Comparison of ENCODE assay signal across 12 cellular contexts in the genomic region with DNA sequence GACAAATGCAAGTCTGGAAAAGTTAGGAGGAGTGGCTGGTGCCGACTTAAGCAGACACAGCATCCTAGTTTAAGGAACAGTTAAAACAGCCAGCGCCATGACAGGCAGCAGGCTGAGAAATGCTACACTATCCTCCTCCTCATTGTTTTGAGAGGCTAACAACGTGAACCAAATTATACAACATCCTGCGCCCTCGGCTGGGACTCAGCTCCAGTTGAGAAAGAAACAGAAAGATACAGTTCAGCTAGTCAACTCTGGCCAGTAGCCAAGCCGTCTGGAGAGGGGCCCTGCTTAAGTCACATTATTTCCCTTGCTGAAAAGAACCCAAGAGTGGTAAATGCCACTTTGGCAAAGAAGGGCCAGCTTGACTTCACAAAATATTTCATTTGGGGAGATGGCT.
DNase-seq lines count a peak whose midpoint lies in the region; ATAC-seq lines count a peak whose summit lies in the region.
"Had no signal": no experiment of that assay in that cellular context is flagged by ENCODE, and none has a peak within 500 bp of the region (broad histone marks: within the 10 kb centered on the region; RNA-seq: fewer than 3 reads in every experiment).

No MANE protein-coding gene starts in this region.

- POLR2A ChIA-PET in T-cell (lab: Charles Lee) = no interaction called here

- H3K4me1 ChIP-seq in rectal smooth muscle tissue (ENCODE audit: control insufficient read depth, insufficient read depth, low read length) = peaks cover 4% of the 10 kb centered on the region

- intact Hi-C loops in head of caudate nucleus (cut with DNase I) = no loop called here

- no peak overlapping the region for H3K9ac ChIP-seq in rectal smooth muscle tissue (ENCODE audit: low read length)

- CTCF ChIA-PET in T-cell (lab: Charles Lee) = interaction anchor here in 1 of 2 donors (0.6 kb wide), 1 partner anchor 56 kb away, joined by 3 read pairs; no protein-coding TSS in a partner anchor

- no peaks in the 10 kb centered on the region for H3K4me1 Mint-ChIP-seq in activated T-cell treated with anti-CD3 and anti-CD28 coated beads, Interleukin-2, amount 50 U/mL, for 4 hours (ENCODE audit: low read depth)
- no peaks in the 10 kb centered on the region for H3K4me1 Mint-ChIP-seq in T-cell
- H3K4me1 Mint-ChIP-seq: CD8-positive, alpha-beta memory T cell had no signal

- no peaks in the 10 kb centered on the region for H3K36me3 Mint-ChIP-seq in activated T-cell treated with anti-CD3 and anti-CD28 coated beads, Interleukin-2, amount 50 U/mL, for 4 hours (ENCODE audit: insufficient read depth)
- H3K36me3 Mint-ChIP-seq in T-cell = no peaks in the 10 kb centered on the region
- H3K36me3 Mint-ChIP-seq: CD8-positive, alpha-beta memory T cell had no signal

- no peaks in the 10 kb centered on the region for H3K9me3 Mint-ChIP-seq in activated T-cell treated with anti-CD3 and anti-CD28 coated beads, Interleukin-2, amount 50 U/mL, for 4 hours
- H3K9me3 Mint-ChIP-seq in T-cell = no peaks in the 10 kb centered on the region
- H3K9me3 Mint-ChIP-seq: CD8-positive, alpha-beta memory T cell had no signal

- DNase-seq in EL = peak; percentile 11
- DNase-seq in NCI-H446 treated with DMSO at 0.1 percent for 48 hours (lab: John Stamatoyannopoulos, UW) = peak; percentile 5
- DNase-seq in head of caudate nucleus = peak in 37 of 42 donors; percentile 13 to 78 (median 47)
- DNase-seq in activated T-cell treated with anti-CD3 and anti-CD28 coated beads, Interleukin-2, amount 50 U/mL, for 4 hours = no peak
- no peak for DNase-seq in T-cell
- DNase-seq: CD8-positive, alpha-beta memory T cell; endodermal cell; NCI-H1436 treated with DMSO at 0.1 percent for 48 hours; SW 1271 had no signal

- no peak overlapping the region for H3K4me3 ChIP-seq in rectal smooth muscle tissue (ENCODE audit: low read length)

- no peak for ATAC-seq in activated T-cell treated with anti-CD3 and anti-CD28 coated beads, Interleukin-2, amount 50 U/mL, for 4 hours
- ATAC-seq in HG03196 (IDR thresholded peaks at IDR 0.05; ENCODE audit: unreplicated experiment) (no peak), T-cell (replicated peaks in 1 of 4) (no peak)
- ATAC-seq: activated CD4-positive, CD25-positive, alpha-beta regulatory T cell treated with anti-CD3 and anti-CD28 coated beads, Interleukin-2, amount 50 U/mL, for 24 hours had no signal

- H3K27ac ChIP-seq in rectal smooth muscle tissue (ENCODE audit: low read depth, low read length) = peak overlapping the region; percentile 38

- no peak overlapping the region for H3K27ac Mint-ChIP-seq in T-cell
- H3K27ac Mint-ChIP-seq: CD8-positive, alpha-beta memory T cell; endodermal cell had no signal

- H3K27me3 Mint-ChIP-seq in activated T-cell treated with anti-CD3 and anti-CD28 coated beads, Interleukin-2, amount 50 U/mL, for 4 hours (ENCODE audit: low read depth) = peaks cover 4% of the 10 kb centered on the region
- H3K27me3 Mint-ChIP-seq in T-cell = peaks cover 0 to 3% of the 10 kb centered on the region in 2 donors

- H3K4me3 Mint-ChIP-seq in activated T-cell treated with anti-CD3 and anti-CD28 coated beads, Interleukin-2, amount 50 U/mL, for 4 hours = no peak overlapping the region
- H3K4me3 Mint-ChIP-seq in T-cell = no peak overlapping the region
- H3K4me3 Mint-ChIP-seq: CD8-positive, alpha-beta memory T cell; endodermal cell had no signal

- H3K36me3 ChIP-seq in rectal smooth muscle tissue (ENCODE audit: control insufficient read depth, insufficient read depth, low read length) = peaks cover 3% of the 10 kb centered on the region

- H3K27me3 ChIP-seq in rectal smooth muscle tissue (ENCODE audit: control insufficient read depth, insufficient read depth, low read length) = no peaks in the 10 kb centered on the region

Comparison
In these comparisons a context has a peak if more than half of its experiments do, and no peak if none do; other contexts are left out.
1. DNase-seq: peak in EL (single experiment), NCI-H446 treated with DMSO at 0.1 percent for 48 hours (single experiment) and head of caudate nucleus (37 of 42); none in activated T-cell treated with anti-CD3 and anti-CD28 coated beads, Interleukin-2, amount 50 U/mL, for 4 hours (single experiment) and T-cell (0 of 34).